ENCODE assay signal across 21 cellular contexts in genomic region chr5:537621-538071, GRCh38. TPM values are rescaled to one million over a fixed set of nuclear protein-coding genes. Genes with fewer than 3 reads are reported as not detected.
DNase-seq lines count a peak whose midpoint lies in the region; ATAC-seq, FAIRE-seq and TF ChIP-seq lines count a peak whose summit lies in the region.
"Had no signal": no experiment of that assay in that cellular context is flagged by ENCODE, and none has a peak within 500 bp of the region (broad histone marks: within the 10 kb centered on the region; RNA-seq: fewer than 3 reads in every experiment).

No MANE protein-coding gene starts in this region.

- H3K4me3 ChIP-seq in RWPE2 (ENCODE audit: severe bottlenecking) (no peak overlapping the region), kidney (ENCODE audit: low read length in 2 of 2) (no peak overlapping the region), psoas muscle (no peak overlapping the region)
- H3K4me3 ChIP-seq: HAP-1 had no signal

- POLR2A ChIA-PET in activated CD4-positive, alpha-beta T cell treated with anti-CD3 and anti-CD28 coated beads for 36 hours (lab: Charles Lee): no interaction called here

- H3K4me1 Mint-ChIP-seq in activated CD4-positive, alpha-beta T cell treated with anti-CD3 and anti-CD28 coated beads for 36 hours: no peaks in the 10 kb centered on the region

- no peaks in the 10 kb centered on the region for H3K36me3 Mint-ChIP-seq in activated CD4-positive, alpha-beta T cell treated with anti-CD3 and anti-CD28 coated beads for 36 hours (ENCODE audit: low read depth)
- H3K36me3 Mint-ChIP-seq: CD4-positive, CD25-positive, alpha-beta regulatory T cell; IgD-negative memory B cell had no signal

- no peak overlapping the region for H3K27ac Mint-ChIP-seq in activated CD4-positive, alpha-beta T cell treated with anti-CD3 and anti-CD28 coated beads for 36 hours

- no peak overlapping the region for H3K27ac ChIP-seq in RWPE2 (ENCODE audit: poor library complexity, severe bottlenecking)
- H3K27ac ChIP-seq in kidney (ENCODE audit: low read depth in 2 of 2, low read length in 2 of 2): no peak overlapping the region
- no peak overlapping the region for H3K27ac ChIP-seq in psoas muscle

- intact Hi-C loops in activated CD4-positive, alpha-beta T cell treated with anti-CD3 and anti-CD28 coated beads for 36 hours (cut with DNase I, micrococcal nuclease): no loop called here
- intact Hi-C loops in kidney (cut with DNase I) (no loop called here), psoas muscle (cut with DNase I) (no loop called here)

- H3K4me1 ChIP-seq in RWPE2 (ENCODE audit: insufficient read depth, poor library complexity, severe bottlenecking) (no peaks in the 10 kb centered on the region), kidney (ENCODE audit: control insufficient read depth in 1 of 2, insufficient read depth in 1 of 2, low read depth in 1 of 2, low read length in 2 of 2) (no peaks in the 10 kb centered on the region), psoas muscle (no peaks in the 10 kb centered on the region)
- H3K4me1 ChIP-seq: HAP-1 had no signal

- DNase-seq in activated CD4-positive, alpha-beta T cell treated with anti-CD3 and anti-CD28 coated beads for 36 hours: peak; percentile 2
- no peak for DNase-seq in activated CD4-positive, alpha-beta T cell treated with anti-CD3 and anti-CD28 coated beads, Interleukin-2, amount 50 U/mL, for 48 hours
- DNase-seq in RWPE2 (ENCODE audit: low spot score) (peak; percentile 64), kidney (peak; percentile 53), psoas muscle (peak; percentile 6 to 40), GM10266 (ENCODE audit: extremely low spot score) (no peak), NCI-H2171 treated with DMSO at 0.1 percent for 48 hours (lab: John Stamatoyannopoulos, UW) (no peak), NCI-H1092 treated with DMSO at 0.1 percent for 48 hours (lab: John Stamatoyannopoulos, UW) (no peak)
- DNase-seq: 8988T; CD4-positive, CD25-positive, alpha-beta regulatory T cell; COR-L47; DMS 273 treated with DMSO at 0.1 percent for 48 hours; Karpas-422; NCI-H1048; NCI-H1436 treated with DMSO at 0.1 percent for 48 hours; NCI-H2029; NCI-H2171 had no signal

- H3K9me3 Mint-ChIP-seq in activated CD4-positive, alpha-beta T cell treated with anti-CD3 and anti-CD28 coated beads for 36 hours (ENCODE audit: low read depth): no peaks in the 10 kb centered on the region
- H3K9me3 Mint-ChIP-seq: CD4-positive, CD25-positive, alpha-beta regulatory T cell had no signal

- H3K36me3 ChIP-seq in RWPE2 (ENCODE audit: low read depth) (no peaks in the 10 kb centered on the region), kidney (ENCODE audit: control insufficient read depth in 1 of 2, insufficient read depth in 2 of 2, low read length in 2 of 2) (no peaks in the 10 kb centered on the region), psoas muscle (ENCODE audit: insufficient read depth in 1 of 2, low read depth in 1 of 2) (no peaks in the 10 kb centered on the region)
- H3K36me3 ChIP-seq: HAP-1 had no signal

- no peak overlapping the region for H3K4me3 Mint-ChIP-seq in activated CD4-positive, alpha-beta T cell treated with anti-CD3 and anti-CD28 coated beads for 36 hours
- H3K4me3 Mint-ChIP-seq: CD4-positive, CD25-positive, alpha-beta regulatory T cell; IgD-negative memory B cell had no signal

- H3K27me3 Mint-ChIP-seq in activated CD4-positive, alpha-beta T cell treated with anti-CD3 and anti-CD28 coated beads for 36 hours: no peaks in the 10 kb centered on the region

- 38 to 54% (median 44%) methylated on average over 15 to 16 of the region's 16 CpGs for WGBS in psoas muscle, 3 donors

- no peak for ATAC-seq in activated CD4-positive, alpha-beta T cell treated with anti-CD3 and anti-CD28 coated beads for 36 hours
- ATAC-seq in RWPE2 (ENCODE audit: low read depth): no peak
- ATAC-seq in psoas muscle: no peak
- ATAC-seq: Panc1 had no signal

- no peak overlapping the region for H3K9ac ChIP-seq in kidney (ENCODE audit: low read length in 2 of 2)

- H3K9me3 ChIP-seq in RWPE2 (ENCODE audit: severe bottlenecking) (no peaks in the 10 kb centered on the region), kidney (ENCODE audit: control insufficient read depth in 1 of 2, low read length in 2 of 2) (no peaks in the 10 kb centered on the region), psoas muscle (no peaks in the 10 kb centered on the region)
- H3K9me3 ChIP-seq: HAP-1 had no signal

- no peak for TF ChIP-seq CTCF in RWPE2 (IDR thresholded peaks at IDR 0.05; ENCODE audit: poor library complexity, severe bottlenecking)
- TF ChIP-seq CTCF in kidney (IDR thresholded peaks at IDR 0.05; ENCODE audit: borderline replicate concordance, extremely low read depth, insufficient read depth): no peak
- TF ChIP-seq CTCF in psoas muscle (IDR thresholded peaks at IDR 0.05): no peak
- TF ChIP-seq CTCF in GM10266 (IDR thresholded peaks at IDR 0.05; ENCODE audit: control insufficient read depth, insufficient read depth, low read depth, missing control alignments): no peak

- CTCF ChIA-PET in activated CD4-positive, alpha-beta T cell treated with anti-CD3 and anti-CD28 coated beads for 36 hours (lab: Charles Lee): no interaction called here

- H3K27me3 ChIP-seq in RWPE2 (ENCODE audit: insufficient read depth, poor library complexity, severe bottlenecking) (peaks cover 47% of the 10 kb centered on the region), psoas muscle (ENCODE audit: insufficient read depth in 3 of 3, low read length in 2 of 3) (peaks cover 0 to 79% (median 26%) of the 10 kb centered on the region in 3 donors)

- FAIRE-seq in kidney (lab: Jason Lieb, UNC): no peak
- FAIRE-seq: G401.6 had no signal

RNA-seq across cellular contexts. Expression of gene SLC9A3, which starts 13.4 kb away (rescaled TPM):
- total RNA-seq in activated CD4-positive, alpha-beta T cell treated with anti-CD3 and anti-CD28 coated beads for 36 hours: 1 to 10 TPM; 2.1 to 2.4 TPM
- total RNA-seq in kidney: 10.5 TPM
- 36.9 TPM for polyA plus RNA-seq in kidney (ENCODE audit: insufficient read depth, low read depth, low replicate concordance)
- 1 to 10 TPM in 2 of 4 donors, under 1 TPM in 2; 0.81 to 1.7 (median 1.0) TPM for total RNA-seq in psoas muscle
- polyA plus RNA-seq in psoas muscle: 1 to 10 TPM; 1.2 to 1.7 (median 1.6) TPM

Comparison
In these comparisons a context has a peak if more than half of its experiments do, and no peak if none do; other contexts are left out.
1. DNase-seq: peak in activated CD4-positive, alpha-beta T cell treated with anti-CD3 and anti-CD28 coated beads for 36 hours (single experiment), RWPE2 (single experiment), kidney (single experiment) and psoas muscle (2 of 2); none in activated CD4-positive, alpha-beta T cell treated with anti-CD3 and anti-CD28 coated beads, Interleukin-2, amount 50 U/mL, for 48 hours (0 of 2), GM10266 (single experiment), NCI-H2171 treated with DMSO at 0.1 percent for 48 hours (single experiment) and NCI-H1092 treated with DMSO at 0.1 percent for 48 hours (single experiment).